In genomic region chr6:158376650-158377081, GRCh38 we compare ENCODE assay signal across 1 cellular context.
TF ChIP-seq lines count a peak whose summit lies in the region.

No MANE protein-coding gene starts in this region.

TF ChIP-seq in HepG2, 621 proteins besides CTCF, POLR2A, EP300 and RAD21 (continued from another document):
- no peak for TF ChIP-seq ZNF550 (CRISPR knock-in tag; IDR thresholded peaks at IDR 0.05; ENCODE audit: borderline replicate concordance)
